Comparison of ENCODE assay signal across 8 cellular contexts in genomic region chr1:205343431-205344009, GRCh38. TPM values are rescaled to one million over a fixed set of nuclear protein-coding genes. Genes with fewer than 3 reads are reported as not detected.
A peak's percentile ranks its signal among the peaks of the same experiment; 100 is the strongest.
DNase-seq lines count a peak whose midpoint lies in the region; ATAC-seq and TF ChIP-seq lines count a peak whose summit lies in the region.

No MANE protein-coding gene starts in this region.

- in situ Hi-C loops in GM23248 (cut with MboI): no loop called here

- H3K9me3 ChIP-seq in GM23248 (ENCODE audit: low read depth): no peaks in the 10 kb centered on the region
- H3K9me3 ChIP-seq in SK-N-MC (ENCODE audit: low read depth, low read length): no peaks in the 10 kb centered on the region
- no peaks in the 10 kb centered on the region for H3K9me3 ChIP-seq in heart right ventricle

- peak in 3 of 8 donors; percentile 20 to 49 (median 41) for ATAC-seq in heart right ventricle

- H3K9ac ChIP-seq in GM23248: no peak overlapping the region
- H3K9ac ChIP-seq in SK-N-MC (ENCODE audit: insufficient read length): no peak overlapping the region

- DNase-seq in GM23248 (peak; percentile 35), SK-N-MC (ENCODE audit: low read depth, low spot score) (no peak), heart right ventricle (no peak), retina (peak; percentile 81), RKO (ENCODE audit: low spot score) (no peak), T1000 (lab: John Stamatoyannopoulos, UW) (no peak), medulla oblongata (ENCODE audit: extremely low spot score) (no peak), CD1c-positive myeloid dendritic cell (ENCODE audit: extremely low spot score) (no peak)

- no peak overlapping the region for H2AFZ ChIP-seq in GM23248

- H3K4me2 ChIP-seq in GM23248 (ENCODE audit: unreplicated experiment): peak overlapping the region; percentile 6

- TF ChIP-seq CTCF in heart right ventricle (IDR thresholded peaks at IDR 0.05): peak in 2 of 9 donors; percentile 9 to 21

- H3K36me3 ChIP-seq in GM23248 (ENCODE audit: low read depth) (no peaks in the 10 kb centered on the region), SK-N-MC (ENCODE audit: insufficient read depth, low read length) (no peaks in the 10 kb centered on the region), heart right ventricle (no peaks in the 10 kb centered on the region)

- H4K20me1 ChIP-seq in GM23248 (ENCODE audit: insufficient read depth): no peaks in the 10 kb centered on the region

- H3K9me2 ChIP-seq in GM23248 (ENCODE audit: insufficient read depth): no peaks in the 10 kb centered on the region

- 8 to 9% methylated on average over 25 to 46 of the region's 57 CpGs for WGBS in GM23248 (ENCODE audit: low coverage in 1 of 2, low lambda C conversion rate in 2 of 2, missing lambda C conversion rate in 2 of 2), 2 experiments
- WGBS in heart right ventricle, 2 donors: 3% methylated on average over 54 to 57 of the region's 57 CpGs

- H3K27ac ChIP-seq in GM23248 (no peak overlapping the region), SK-N-MC (no peak overlapping the region), heart right ventricle (no peak overlapping the region)

- intact Hi-C loops in heart right ventricle (cut with DNase I): no loop called here

- H3K27me3 ChIP-seq in GM23248 (replicated peaks; ENCODE audit: insufficient read depth) (peaks cover 63% of the 10 kb centered on the region), heart right ventricle (peaks cover 16 to 64% (median 50%) of the 10 kb centered on the region in 7 donors)

- no peaks in the 10 kb centered on the region for H3K4me1 ChIP-seq in GM23248 (ENCODE audit: insufficient read depth)
- peaks cover 3 to 15% (median 14%) of the 10 kb centered on the region in 9 donors for H3K4me1 ChIP-seq in heart right ventricle

- H3F3A ChIP-seq in GM23248 (ENCODE audit: insufficient read depth): no peaks in the 10 kb centered on the region

- H3K4me3 ChIP-seq in GM23248 (peak overlapping the region; percentile 45; the same call in 1 of the 2 replicates), SK-N-MC (peak overlapping the region; percentile 56), heart right ventricle (peak overlapping the region; percentile 12 to 48 (median 35))

- H3K79me2 ChIP-seq in GM23248 (ENCODE audit: insufficient read depth): no peaks in the 10 kb centered on the region

RNA-seq across cellular contexts. Expression of gene KLHDC8A, which starts 13.2 kb away (rescaled TPM):
- not detected in 2 replicates for total RNA-seq in GM23248 (2014; rRNA removed; shearing (Covaris generic))
- polyA plus RNA-seq in GM23248 (2016; fragmentation: Nextera tagmentation; extraction: Ambion mirVana) (0.08 TPM in 1 of 2 replicates, not detected in the other), heart right ventricle (under 1 TPM in 1 of 2 donors, not detected in 1; 0.15 TPM)
- under 1 TPM in 1 of 10 donors, not detected in 9; 0.16 TPM for total RNA-seq in heart right ventricle

RNA-seq across cellular contexts. Expression of gene NUAK2, which starts 22.0 kb away (rescaled TPM):
- 3.0 and 4.4 TPM in 2 replicates for total RNA-seq in GM23248 (2014; rRNA removed; shearing (Covaris generic))
- polyA plus RNA-seq in GM23248 (2016; fragmentation: Nextera tagmentation; extraction: Ambion mirVana): 3.7 and 3.8 TPM in 2 replicates
- total RNA-seq in heart right ventricle: 1 to 10 TPM in 2 of 10 donors, under 1 TPM in 8; 0.25 to 3.1 (median 0.56) TPM
- polyA plus RNA-seq in heart right ventricle: under 1 TPM; 0.29 to 0.45 TPM

Comparison
In these comparisons a context has a peak if more than half of its experiments do, and no peak if none do; other contexts are left out.
1. DNase-seq: peak in GM23248 (single experiment) and retina (single experiment); none in SK-N-MC (single experiment), heart right ventricle (0 of 2), RKO (single experiment), T1000 (single experiment), medulla oblongata (single experiment) and CD1c-positive myeloid dendritic cell (single experiment).
2. Peak in every context shown above with its lines, with median percentiles within 50 percentile points of each other: H3K4me3 ChIP-seq.